Comparison of ENCODE assay signal across 8 cellular contexts in genomic region chr11:17389205-17389956, GRCh38. TPM values are rescaled to one million over a fixed set of nuclear protein-coding genes. Genes with fewer than 3 reads are reported as not detected.
A peak's percentile ranks its signal among the peaks of the same experiment; 100 is the strongest.
DNase-seq lines count a peak whose midpoint lies in the region; TF ChIP-seq lines count a peak whose summit lies in the region.

No MANE protein-coding gene starts in this region.

- no peaks in the 10 kb centered on the region for H3K36me3 ChIP-seq in adrenal gland (replicated peaks in 1 of 2)

- CTCF ChIA-PET in HEK293T (lab: Yijun Ruan, JAX): interaction anchor here (0.6 to 2.1 kb wide), 5 partner anchors 116 to 601 kb away, joined by 3 to 18 read pairs (median 3); no protein-coding TSS in a partner anchor

- H3K4me1 ChIP-seq in adrenal gland (replicated peaks in 1 of 2): peaks cover 3 to 4% of the 10 kb centered on the region in 2 donors

- H3K27me3 ChIP-seq in adrenal gland: no peaks in the 10 kb centered on the region

- 3 to 16% (median 6%) methylated on average over 11 to 56 of the region's 56 CpGs for WGBS in adrenal gland, 4 donors

- H3K4me3 ChIP-seq in adrenal gland: peak overlapping the region in 2 of 4 donors; percentile 36 to 59
- peak overlapping the region; percentile 60 for H3K4me3 ChIP-seq in retinal pigment epithelial cell (ENCODE audit: low read length)

- DNase-seq in Daoy (ENCODE audit: low read depth) (peak; percentile 69), HEK293T (ENCODE audit: extremely low spot score) (peak; percentile 90), NCI-H1092 (lab: John Stamatoyannopoulos, UW) (peak; percentile 81), T follicular helper cell (ENCODE audit: low read depth) (peak; percentile 69), adrenal gland (peak; percentile 59 to 82 (median 72)), hepatic stellate cell (ENCODE audit: low spot score) (peak; percentile 71), retinal pigment epithelial cell (ENCODE audit: low read depth) (no peak), inferior parietal cortex (ENCODE audit: extremely low spot score) (no peak)

- H3K9me3 ChIP-seq in adrenal gland (replicated peaks in 1 of 3): no peaks in the 10 kb centered on the region

- peak overlapping the region in 1 of 5 donors; percentile 35 for H3K27ac ChIP-seq in adrenal gland

- TF ChIP-seq POLR2A in adrenal gland (IDR thresholded peaks at IDR 0.05): no peak

- peak in 4 of 6 experiments; percentile 23 to 73 (median 66) for TF ChIP-seq CTCF in adrenal gland (IDR thresholded peaks at IDR 0.05)
- peak; percentile 60 for TF ChIP-seq CTCF in retinal pigment epithelial cell (conservative IDR thresholded peaks at IDR 0.05; ENCODE audit: low read depth, low read length)

- intact Hi-C loops in adrenal gland (cut with DNase I): loop anchor here (5.0 to 10.0 kb wide), 2 partner anchors 113 to 165 kb away; no protein-coding TSS in a partner anchor

- POLR2A ChIA-PET in HEK293T (lab: Yijun Ruan, JAX): no interaction called here

TF ChIP-seq in HEK293T, 16 proteins besides CTCF, POLR2A, EP300 and RAD21:
- TF ChIP-seq, protein P1, sequence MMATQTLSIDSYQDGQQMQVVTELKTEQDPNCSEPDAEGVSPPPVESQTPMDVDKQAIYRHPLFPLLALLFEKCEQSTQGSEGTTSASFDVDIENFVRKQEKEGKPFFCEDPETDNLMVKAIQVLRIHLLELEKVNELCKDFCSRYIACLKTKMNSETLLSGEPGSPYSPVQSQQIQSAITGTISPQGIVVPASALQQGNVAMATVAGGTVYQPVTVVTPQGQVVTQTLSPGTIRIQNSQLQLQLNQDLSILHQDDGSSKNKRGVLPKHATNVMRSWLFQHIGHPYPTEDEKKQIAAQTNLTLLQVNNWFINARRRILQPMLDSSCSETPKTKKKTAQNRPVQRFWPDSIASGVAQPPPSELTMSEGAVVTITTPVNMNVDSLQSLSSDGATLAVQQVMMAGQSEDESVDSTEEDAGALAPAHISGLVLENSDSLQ (IDR thresholded peaks at IDR 0.05): no peak
- TF ChIP-seq FOXA1 (IDR thresholded peaks at IDR 0.05) (no peak), ELF4 (IDR thresholded peaks at IDR 0.05) (no peak), SUZ12 (IDR thresholded peaks at IDR 0.05) (no peak), L3MBTL2 (conservative IDR thresholded peaks at IDR 0.05) (peak; percentile 22; the same call in 1 of the 2 replicates), LEF1 (IDR thresholded peaks at IDR 0.05; ENCODE audit: borderline replicate concordance) (no peak)

RNA-seq across cellular contexts. Expression of gene KCNJ11, which starts 0.9 kb away (rescaled TPM):
- total RNA-seq in Daoy (2014; rRNA removed; shearing (Covaris generic)): not detected in 2 replicates
- total RNA-seq in adrenal gland: 1 to 10 TPM in 6 of 8 donors, under 1 TPM in 2; 0.17 to 3.2 (median 1.8) TPM
- polyA plus RNA-seq in adrenal gland: 1 to 10 TPM in 1 of 3 donors, under 1 TPM in 2; 0.27 to 1.6 (median 0.35) TPM

RNA-seq across cellular contexts. Expression of gene NCR3LG1, which starts 37.8 kb away (rescaled TPM):
- 0.69 and 1.5 TPM in 2 replicates for total RNA-seq in Daoy (2014; rRNA removed; shearing (Covaris generic))
- total RNA-seq in adrenal gland: 1 to 10 TPM in 7 of 8 donors, under 1 TPM in 1; 0.76 to 7.3 (median 1.4) TPM
- polyA plus RNA-seq in adrenal gland: 1 to 10 TPM in 1 of 3 donors, under 1 TPM in 2; 0.13 to 3.6 (median 0.32) TPM

Comparison
In these comparisons a context has a peak if more than half of its experiments do, and no peak if none do; other contexts are left out.
1. DNase-seq: peak in Daoy (single experiment), HEK293T (single experiment), NCI-H1092 (single experiment), T follicular helper cell (single experiment), adrenal gland (7 of 7) and hepatic stellate cell (single experiment); none in retinal pigment epithelial cell (single experiment) and inferior parietal cortex (single experiment).